Comparison of ENCODE assay signal across 20 cellular contexts in the genomic region with DNA sequence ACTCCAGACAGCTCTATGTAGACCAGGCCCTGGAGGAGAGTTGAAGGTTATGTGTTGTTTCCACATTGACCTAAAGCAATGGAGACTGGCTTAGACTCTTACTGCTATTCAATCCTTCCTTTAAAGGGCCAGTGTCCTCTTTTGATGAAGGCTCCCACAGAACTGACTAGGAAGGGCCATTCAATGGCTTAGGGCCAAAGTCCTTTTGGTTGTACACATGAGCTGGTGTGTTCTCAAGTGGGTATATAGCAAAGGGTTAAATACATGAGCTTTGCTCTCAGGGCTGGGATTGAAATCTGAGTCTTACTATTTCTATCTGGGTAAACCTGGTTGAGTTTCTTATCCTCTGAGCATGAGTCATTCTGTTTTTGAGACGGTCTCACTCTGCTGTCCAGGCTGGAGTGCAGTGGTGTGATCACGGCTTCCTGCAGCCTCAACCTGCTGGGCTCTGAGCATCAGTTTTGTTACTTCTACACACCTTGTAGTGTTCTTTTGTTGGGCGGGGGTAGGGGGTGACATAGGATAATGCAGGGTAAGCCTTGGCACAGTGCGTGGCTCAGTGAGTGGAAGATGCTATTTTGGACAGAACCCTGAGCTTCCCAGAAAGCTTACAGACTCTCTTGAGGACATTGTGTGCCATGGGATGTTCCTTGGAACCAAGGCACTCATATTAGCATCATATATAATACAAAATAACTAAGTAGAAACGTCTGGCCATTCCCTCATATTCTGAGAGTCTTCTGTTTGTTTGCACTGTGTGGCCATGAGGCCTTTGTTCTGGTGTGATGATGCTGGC.
DNase-seq lines count a peak whose midpoint lies in the region; ATAC-seq, FAIRE-seq and TF ChIP-seq lines count a peak whose summit lies in the region.
"Had no signal": no experiment of that assay in that cellular context is flagged by ENCODE, and none has a peak within 500 bp of the region (broad histone marks: within the 10 kb centered on the region; RNA-seq: fewer than 3 reads in every experiment).

No MANE protein-coding gene starts in this region.

- H3K9me3 ChIP-seq in Panc1 (ENCODE audit: control insufficient read depth, insufficient read depth, low read depth, low read length) (no peaks in the 10 kb centered on the region), endothelial cell of umbilical vein (replicated peaks; ENCODE audit: control insufficient read depth, insufficient read depth, low read length) (no peaks in the 10 kb centered on the region)
- H3K9me3 ChIP-seq: MG63, prostate gland had no signal

- no peak overlapping the region for H2AFZ ChIP-seq in endothelial cell of umbilical vein (ENCODE audit: low read depth, low read length)

- TF ChIP-seq POLR2A in endothelial cell of umbilical vein (IDR thresholded peaks at IDR 0.05; ENCODE audit: low read depth, low read length) = peak; percentile 39

- no peak overlapping the region for H3K9ac ChIP-seq in endothelial cell of umbilical vein (replicated peaks; ENCODE audit: extremely low read depth, insufficient read depth, low read length)

- H3K36me3 ChIP-seq in Panc1 (ENCODE audit: control insufficient read depth, insufficient read depth, low read length) (peaks cover 5% of the 10 kb centered on the region), endothelial cell of umbilical vein (ENCODE audit: control insufficient read depth in 2 of 2, extremely low read depth in 1 of 2, insufficient read depth in 2 of 2, low read length in 2 of 2) (peaks cover 22 to 26% of the 10 kb centered on the region in 2 experiments)

- intact Hi-C loops in Panc1 (cut with micrococcal nuclease; ENCODE audit: unreplicated experiment) = no loop called here
- intact Hi-C loops in endothelial cell of umbilical vein (cut with micrococcal nuclease) = no loop called here
- intact Hi-C loops in sciatic nerve (cut with DNase I) = no loop called here

- no peaks in the 10 kb centered on the region for H3K9me1 ChIP-seq in endothelial cell of umbilical vein (replicated peaks; ENCODE audit: control insufficient read depth, extremely low read depth, insufficient read depth, low read length)

- no peak overlapping the region for H3K4me2 ChIP-seq in endothelial cell of umbilical vein (ENCODE audit: insufficient read depth, low read length)

- no peak for FAIRE-seq in endothelial cell of umbilical vein (lab: Jason Lieb, UNC)
- FAIRE-seq: GM12891 had no signal

- TF ChIP-seq CTCF in GM12865 (IDR thresholded peaks at IDR 0.05; ENCODE audit: insufficient read depth, low read depth, low read length, missing control alignments) (no peak), Panc1 (IDR thresholded peaks at IDR 0.05) (no peak), endothelial cell of umbilical vein (IDR thresholded peaks at IDR 0.05; ENCODE audit: extremely low read depth in 1 of 2, insufficient read depth in 1 of 2, low read depth in 1 of 2, low read length in 2 of 2) (no peak)

- in situ Hi-C loops in Panc1 (cut with HindIII; ENCODE audit: low pct_unique_long_range_greater_than_20kb, low sequenced_read_pairs) = no loop called here

- H3K4me1 ChIP-seq in Panc1 (ENCODE audit: control insufficient read depth, insufficient read depth, low read length) = no peaks in the 10 kb centered on the region
- H3K4me1 ChIP-seq in endothelial cell of umbilical vein (ENCODE audit: control insufficient read depth, extremely low read depth, insufficient read depth, low read length) = peaks cover 4% of the 10 kb centered on the region
- H3K4me1 ChIP-seq: prostate gland had no signal

- DNase-seq in GM12865 (ENCODE audit: low read depth) (peak; percentile 24), Panc1 (ENCODE audit: low read depth, low spot score) (no peak), endothelial cell of umbilical vein (ENCODE audit: low read depth, low spot score) (peak; percentile 40), non-pigmented ciliary epithelial cell (ENCODE audit: low read depth) (peak; percentile 8), NCI-H526 treated with DMSO at 0.1 percent for 48 hours (lab: John Stamatoyannopoulos, UW) (no peak), NOMO-1 (lab: John Stamatoyannopoulos, UW; ENCODE audit: unreplicated experiment in 2 of 2) (no peak), sciatic nerve (ENCODE audit: low spot score) (no peak)
- DNase-seq: activated CD4-positive, alpha-beta T cell treated with anti-CD3 and anti-CD28 coated beads for 36 hours; activated naive CD8-positive, alpha-beta T cell treated with anti-CD3 and anti-CD28 coated beads, Interleukin-2, amount 10 ng/mL, durations not matched to agents 7 days and 5 days; activated T-cell treated with anti-CD3 and anti-CD28 coated beads for 4 hours; C1 segment of cervical spinal cord; DMS79 treated with DMSO at 0.1 percent for 48 hours; hypothalamus; MG63; naive B cell; NCI-H187 treated with DMSO at 0.1 percent for 48 hours; SHP77 had no signal

- H4K20me1 ChIP-seq in endothelial cell of umbilical vein (replicated peaks; ENCODE audit: control insufficient read depth, extremely low read depth, insufficient read depth, low read length) = no peaks in the 10 kb centered on the region

- no TSS peak for BruUV-seq in Panc1 (replicated peaks; lab: Mats Ljungman, UMichigan)
- no TSS peak for BruUV-seq in endothelial cell of umbilical vein (replicated peaks; lab: Mats Ljungman, UMichigan)

- H3K27me3 ChIP-seq in Panc1 (ENCODE audit: control insufficient read depth, insufficient read depth, low read length) (no peaks in the 10 kb centered on the region), endothelial cell of umbilical vein (ENCODE audit: control insufficient read depth in 2 of 2, insufficient read depth in 2 of 2, low read length in 2 of 2) (no peaks in the 10 kb centered on the region)
- H3K27me3 ChIP-seq: MG63 had no signal

- ATAC-seq in Panc1 (peak; percentile 63), sciatic nerve (no peak), GM21723 (IDR thresholded peaks at IDR 0.05; ENCODE audit: unreplicated experiment) (no peak)
- ATAC-seq: activated CD4-positive, alpha-beta T cell treated with anti-CD3 and anti-CD28 coated beads for 36 hours had no signal

- CTCF ChIA-PET in Panc1 (lab: Charles Lee) (interaction anchor here (0.6 to 1.4 kb wide), 3 partner anchors 13 to 18 kb away, joined by 3 to 5 read pairs (median 3); no protein-coding TSS in a partner anchor), endothelial cell of umbilical vein (lab: Charles Lee) (interaction anchor here (1.3 to 2.2 kb wide), 2 partner anchors 13 to 137 kb away, joined by 6 to 9 read pairs; a partner anchor contains a TSS)

- H3K27ac ChIP-seq in Panc1 (ENCODE audit: low read length) (no peak overlapping the region), endothelial cell of umbilical vein (ENCODE audit: insufficient read depth, low read depth, low read length) (no peak overlapping the region)
- H3K27ac ChIP-seq: prostate gland had no signal

- peaks cover under 1% of the 10 kb centered on the region for H3K79me2 ChIP-seq in endothelial cell of umbilical vein (ENCODE audit: control insufficient read depth, insufficient read depth, low read length)

- H3K4me3 ChIP-seq in GM12865 (ENCODE audit: low read depth, low read length) (no peak overlapping the region), Panc1 (ENCODE audit: low read depth in 2 of 2, low read length in 2 of 2) (no peak overlapping the region), endothelial cell of umbilical vein (replicated peaks in 1 of 3; ENCODE audit: insufficient read depth in 1 of 3, low read depth in 1 of 3, low read length in 3 of 3) (no peak overlapping the region)
- H3K4me3 ChIP-seq: MG63, prostate gland had no signal

- dilution Hi-C loops in endothelial cell of umbilical vein (cut with MboI; ENCODE audit: extremely low pct_ligation_motif_present, low sequenced_read_pairs) = no loop called here

- POLR2A ChIA-PET in Panc1 (lab: Charles Lee) = no interaction called here
- POLR2A ChIA-PET in endothelial cell of umbilical vein (lab: Charles Lee) = interaction anchor here (0.6 kb wide), 1 partner anchor 474 kb away, joined by 5 read pairs; a partner anchor contains a TSS

TF ChIP-seq in endothelial cell of umbilical vein, 7 proteins besides CTCF, POLR2A, EP300 and RAD21:
- no peak for TF ChIP-seq JUN (IDR thresholded peaks at IDR 0.05; ENCODE audit: borderline replicate concordance, insufficient read depth, insufficient read length, low read depth)
- peak; percentile 36 for TF ChIP-seq POLR2AphosphoS5 (IDR thresholded peaks at IDR 0.05; ENCODE audit: insufficient read depth, low read depth, low read length)
- TF ChIP-seq FOS (IDR thresholded peaks at IDR 0.05; ENCODE audit: borderline replicate concordance, insufficient read depth, low read length) = peak; percentile 42

Comparison
In these comparisons a context has a peak if more than half of its experiments do, and no peak if none do; other contexts are left out.
1. DNase-seq: peak in GM12865 (single experiment), endothelial cell of umbilical vein (single experiment) and non-pigmented ciliary epithelial cell (single experiment); none in Panc1 (single experiment), NCI-H526 treated with DMSO at 0.1 percent for 48 hours (single experiment), NOMO-1 (0 of 2) and sciatic nerve (single experiment).